9 cellular contexts compared by ENCODE assay signal in genomic region chr4:55409468-55410171, GRCh38. TPM values are rescaled to one million over a fixed set of nuclear protein-coding genes. Genes with fewer than 3 reads are reported as not detected.
DNase-seq lines count a peak whose midpoint lies in the region; ATAC-seq and TF ChIP-seq lines count a peak whose summit lies in the region.
"Had no signal": no experiment of that assay in that cellular context is flagged by ENCODE, and none has a peak within 500 bp of the region (broad histone marks: within the 10 kb centered on the region; RNA-seq: fewer than 3 reads in every experiment).

No MANE protein-coding gene starts in this region.

- peaks cover 20% of the 10 kb centered on the region for H3K36me3 Mint-ChIP-seq in Calu3 (ENCODE audit: insufficient read depth, unreplicated experiment)
- peaks cover 39% of the 10 kb centered on the region for H3K36me3 Mint-ChIP-seq in endodermal cell (ENCODE audit: low read depth)

- H3K27me3 Mint-ChIP-seq in Calu3 (ENCODE audit: unreplicated experiment) = no peaks in the 10 kb centered on the region
- H3K27me3 Mint-ChIP-seq in endodermal cell (ENCODE audit: insufficient read depth) = no peaks in the 10 kb centered on the region

- H3K4me3 Mint-ChIP-seq in Calu3 (ENCODE audit: low read depth, unreplicated experiment) (no peak overlapping the region), endodermal cell (no peak overlapping the region)

- peak overlapping the region; percentile 23 for H3K27ac Mint-ChIP-seq in Calu3 (ENCODE audit: unreplicated experiment)
- peak overlapping the region; percentile 73 for H3K27ac Mint-ChIP-seq in endodermal cell

- no peak overlapping the region for H2AFZ ChIP-seq in smooth muscle cell (ENCODE audit: low read depth)

- no peak for DNase-seq in Calu3
- DNase-seq in endodermal cell = peak; percentile 66
- no peak for DNase-seq in smooth muscle cell (lab: John Stamatoyannopoulos, UW; ENCODE audit: unreplicated experiment)
- DNase-seq in sigmoid colon = no peak
- DNase-seq in activated CD4-positive, CD25-positive, alpha-beta regulatory T cell (lab: John Stamatoyannopoulos, UW) = no peak
- DNase-seq: upper lobe of left lung had no signal

- TF ChIP-seq CTCF in Calu3 (IDR thresholded peaks at IDR 0.05; ENCODE audit: unreplicated experiment) = no peak
- peak; percentile 64 for TF ChIP-seq CTCF in endodermal cell (conservative IDR thresholded peaks at IDR 0.05)
- peak; percentile 20 for TF ChIP-seq CTCF in smooth muscle cell (IDR thresholded peaks at IDR 0.05; ENCODE audit: borderline replicate concordance, insufficient read depth, poor library complexity, severe bottlenecking)
- no peak for TF ChIP-seq CTCF in gastroesophageal sphincter (IDR thresholded peaks at IDR 0.05)
- peak in 1 of 4 experiments; percentile 18 for TF ChIP-seq CTCF in sigmoid colon (IDR thresholded peaks at IDR 0.05)

- TF ChIP-seq POLR2A in gastroesophageal sphincter (IDR thresholded peaks at IDR 0.05) = no peak
- no peak for TF ChIP-seq POLR2A in sigmoid colon (IDR thresholded peaks at IDR 0.05)

- H3K27me3 ChIP-seq in endodermal cell (ENCODE audit: control insufficient read depth, insufficient read depth, low read length, poor library complexity, severe bottlenecking) (no peaks in the 10 kb centered on the region), smooth muscle cell (ENCODE audit: low read depth) (no peaks in the 10 kb centered on the region), gastroesophageal sphincter (no peaks in the 10 kb centered on the region), sigmoid colon (no peaks in the 10 kb centered on the region)
- H3K27me3 ChIP-seq: upper lobe of left lung had no signal

- H3F3A ChIP-seq in smooth muscle cell (ENCODE audit: low read depth) = peaks cover 5% of the 10 kb centered on the region

- no peak overlapping the region for H3K4me3 ChIP-seq in endodermal cell (ENCODE audit: low read length)
- no peak overlapping the region for H3K4me3 ChIP-seq in smooth muscle cell
- H3K4me3 ChIP-seq in gastroesophageal sphincter = no peak overlapping the region
- no peak overlapping the region for H3K4me3 ChIP-seq in sigmoid colon
- H3K4me3 ChIP-seq: upper lobe of left lung had no signal

- peak; percentile 90 for ATAC-seq in GM19397 (IDR thresholded peaks at IDR 0.05; ENCODE audit: unreplicated experiment)
- peak; percentile 54 for ATAC-seq in HG03575 (IDR thresholded peaks at IDR 0.05; ENCODE audit: extremely low read depth, insufficient number of reproducible peaks, low FRiP score, unreplicated experiment)
- no peak for ATAC-seq in gastroesophageal sphincter

- H3K4me1 Mint-ChIP-seq in Calu3 (ENCODE audit: low read depth, unreplicated experiment) (peaks cover 25% of the 10 kb centered on the region), endodermal cell (peaks cover 14% of the 10 kb centered on the region)

- no peaks in the 10 kb centered on the region for H3K4me1 ChIP-seq in endodermal cell (ENCODE audit: control insufficient read depth, insufficient read depth, low read length)
- H3K4me1 ChIP-seq in smooth muscle cell (ENCODE audit: low read depth) = peaks cover 5% of the 10 kb centered on the region
- peaks cover 3 to 70% (median 6%) of the 10 kb centered on the region in 3 donors for H3K4me1 ChIP-seq in gastroesophageal sphincter
- H3K4me1 ChIP-seq in sigmoid colon = peaks cover 0 to 30% (median 28%) of the 10 kb centered on the region in 4 donors

- no peak overlapping the region for H3K9ac ChIP-seq in endodermal cell (ENCODE audit: extremely low read depth, low read length, poor library complexity, severe bottlenecking)
- peak overlapping the region; percentile 6 for H3K9ac ChIP-seq in smooth muscle cell (ENCODE audit: low read depth)

- H3K4me2 ChIP-seq in smooth muscle cell = peak overlapping the region; percentile 40

- H3K9me3 ChIP-seq in endodermal cell (ENCODE audit: control insufficient read depth, low read length) = peaks cover 4% of the 10 kb centered on the region
- no peaks in the 10 kb centered on the region for H3K9me3 ChIP-seq in smooth muscle cell (replicated peaks; ENCODE audit: low read depth)
- no peaks in the 10 kb centered on the region for H3K9me3 ChIP-seq in gastroesophageal sphincter
- H3K9me3 ChIP-seq in sigmoid colon = no peaks in the 10 kb centered on the region
- H3K9me3 ChIP-seq: upper lobe of left lung had no signal

- H3K9me3 Mint-ChIP-seq in Calu3 (ENCODE audit: low read depth, unreplicated experiment) = no peaks in the 10 kb centered on the region
- H3K9me3 Mint-ChIP-seq in endodermal cell = no peaks in the 10 kb centered on the region

- CTCF ChIA-PET in Calu3 (lab: Charles Lee) = no interaction called here

- WGBS in endodermal cell (ENCODE audit: insufficient coverage in 1 of 2, insufficient read length in 1 of 2), 2 experiments = 84 to 87% methylated on average over 9 to 10 of the region's 10 CpGs
- 57% methylated on average over 10 of the region's 10 CpGs for WGBS in smooth muscle cell (ENCODE audit: low lambda C conversion rate)
- 50 to 65% methylated on average over 5 to 8 of the region's 10 CpGs for WGBS in gastroesophageal sphincter (ENCODE audit: low coverage in 1 of 2), 2 donors
- WGBS in sigmoid colon, 2 donors = 63 to 79% methylated on average over 10 of the region's 10 CpGs

- peaks cover 100% of the 10 kb centered on the region for H4K20me1 ChIP-seq in smooth muscle cell (ENCODE audit: low read depth)

- TF ChIP-seq EP300 in gastroesophageal sphincter (IDR thresholded peaks at IDR 0.05) (no peak), sigmoid colon (IDR thresholded peaks at IDR 0.05) (no peak)

- intact Hi-C loops in Calu3 (cut with micrococcal nuclease; ENCODE audit: unreplicated experiment) = no loop called here
- intact Hi-C loops in sigmoid colon (cut with DNase I) = no loop called here

- H3K36me3 ChIP-seq in endodermal cell (ENCODE audit: control insufficient read depth, insufficient read depth, low read length) = peaks cover 64% of the 10 kb centered on the region
- H3K36me3 ChIP-seq in smooth muscle cell (ENCODE audit: low read depth) = peaks cover 5% of the 10 kb centered on the region
- peaks cover 0 to 47% of the 10 kb centered on the region in 2 donors for H3K36me3 ChIP-seq in gastroesophageal sphincter
- peaks cover 0 to 51% (median 0%) of the 10 kb centered on the region in 4 donors for H3K36me3 ChIP-seq in sigmoid colon

- H3K79me2 ChIP-seq in smooth muscle cell (ENCODE audit: low read depth) = peaks cover 100% of the 10 kb centered on the region

- H3K27ac ChIP-seq in endodermal cell (ENCODE audit: low read depth, low read length) (no peak overlapping the region), smooth muscle cell (ENCODE audit: low read depth) (peak overlapping the region; percentile 48), gastroesophageal sphincter (peak overlapping the region in 1 of 4 donors; percentile 12), sigmoid colon (no peak overlapping the region)

- BruUV-seq in Calu3 (replicated peaks; lab: Mats Ljungman, UMichigan) = no TSS peak

RNA-seq across cellular contexts. Expression of gene TMEM165, which starts 13.9 kb away (rescaled TPM):
- 89.0 and 96.6 TPM in 2 replicates for total RNA-seq in Calu3 (2022)
- total RNA-seq in endodermal cell = 100 to 1,000 TPM in 1 of 2 donors, 10 to 100 TPM in 1; 90.5 to 100 TPM
- polyA plus RNA-seq in endodermal cell (2013, experiment 1 of 2) = 48.5 TPM
- polyA plus RNA-seq in endodermal cell (2013, experiment 2 of 2) = 43.1 TPM
- 235 and 266 TPM in 2 replicates for total RNA-seq in smooth muscle cell
- 167 and 178 TPM in 2 replicates for polyA plus RNA-seq in smooth muscle cell
- 100 to 1,000 TPM; 136 to 198 (median 169) TPM for total RNA-seq in gastroesophageal sphincter
- 100 to 1,000 TPM; 144 to 219 (median 165) TPM for total RNA-seq in sigmoid colon
- polyA plus RNA-seq in sigmoid colon = 10 to 100 TPM; 12.9 to 46.5 (median 18.6) TPM

Comparison
In these comparisons a context has a peak if more than half of its experiments do, and no peak if none do; other contexts are left out.
1. CTCF ChIP-seq: peak in endodermal cell (single experiment) and smooth muscle cell (single experiment); none in Calu3 (single experiment) and gastroesophageal sphincter (0 of 4).